Comparison of ENCODE assay signal across 9 cellular contexts in the genomic region with DNA sequence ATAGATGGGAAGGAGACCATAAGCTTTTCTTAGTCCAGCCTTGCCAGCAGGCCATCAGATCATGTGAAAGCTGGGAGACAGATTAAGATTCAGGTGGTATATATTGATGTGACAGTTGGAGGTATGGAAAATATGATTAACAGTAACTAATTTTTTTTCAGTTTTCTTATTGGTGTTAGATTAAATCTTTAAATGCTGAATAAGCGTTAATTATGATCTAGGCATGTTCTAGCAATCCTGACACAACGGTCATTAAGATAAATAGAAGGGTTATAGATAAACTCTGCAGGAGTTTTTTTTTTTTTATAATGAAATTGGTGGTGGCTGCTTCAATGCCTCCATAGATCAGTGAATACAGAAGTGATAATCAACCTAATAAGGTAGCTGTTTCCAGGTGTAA.
"Had no signal": no experiment of that assay in that cellular context is flagged by ENCODE, and none has a peak within 500 bp of the region (broad histone marks: within the 10 kb centered on the region; RNA-seq: fewer than 3 reads in every experiment).

No MANE protein-coding gene starts in this region.

- H3K9me3 Mint-ChIP-seq: HFFc6 had no signal

- H3K4me2 ChIP-seq: KMS-11 had no signal

- H3K4me3 ChIP-seq: GM23248, HAP-1 had no signal

- H3K4me3 Mint-ChIP-seq: HFFc6 had no signal

- H3K27ac Mint-ChIP-seq: HFFc6 had no signal

- H2AFZ ChIP-seq: GM23248 had no signal

- H3K36me3 ChIP-seq: HAP-1 had no signal

- DNase-seq: GM23248, GOT3, HFFc6, KBM-7 had no signal

- FAIRE-seq: H54 had no signal

- H3K9ac ChIP-seq: GM23248, KMS-11 had no signal

- ATAC-seq: HCT116 had no signal

- H3K4me1 ChIP-seq: HAP-1 had no signal

- H3K27ac ChIP-seq: GM23248, HL-60, KMS-11 had no signal

- H3K9me3 ChIP-seq: HAP-1 had no signal
